2 cellular contexts compared by ENCODE assay signal in genomic region chr10:80686734-80687561, GRCh38.
TF ChIP-seq lines count a peak whose summit lies in the region.

No MANE protein-coding gene starts in this region.

TF ChIP-seq in GM23338, 12 proteins besides CTCF, POLR2A, EP300 and RAD21 (continued from another document):
- TF ChIP-seq REST (IDR thresholded peaks at IDR 0.05; ENCODE audit: unreplicated experiment) (no peak), ETS1 (IDR thresholded peaks at IDR 0.05) (no peak), ZNF331 (CRISPR knock-in tag; IDR thresholded peaks at IDR 0.05; ENCODE audit: low read depth) (no peak), ZNF114 (CRISPR knock-in tag; IDR thresholded peaks at IDR 0.05) (no peak), ZNF462 (CRISPR knock-in tag; IDR thresholded peaks at IDR 0.05) (no peak), EZH2 (IDR thresholded peaks at IDR 0.05; ENCODE audit: low read depth, unreplicated experiment) (no peak), JUNB (IDR thresholded peaks at IDR 0.05; ENCODE audit: unreplicated experiment) (no peak), EZH2phosphoT487 (IDR thresholded peaks at IDR 0.05; ENCODE audit: unreplicated experiment) (no peak), NANOG (IDR thresholded peaks at IDR 0.05; ENCODE audit: borderline replicate concordance) (no peak)
TF ChIP-seq in GM23338: peak in this region for 0.

TF ChIP-seq in WTC11, 78 proteins besides CTCF, POLR2A, EP300 and RAD21 (continued from another document):
- TF ChIP-seq PREB (CRISPR knock-in tag; IDR thresholded peaks at IDR 0.05; ENCODE audit: borderline replicate concordance) (no peak), ATF6 (CRISPR knock-in tag; IDR thresholded peaks at IDR 0.05) (no peak), SMAD3 (CRISPR knock-in tag; IDR thresholded peaks at IDR 0.05; ENCODE audit: borderline replicate concordance) (no peak), MLX (CRISPR knock-in tag; IDR thresholded peaks at IDR 0.05) (no peak), TEAD4 (CRISPR knock-in tag; IDR thresholded peaks at IDR 0.05) (no peak), GRHL2 (CRISPR knock-in tag; IDR thresholded peaks at IDR 0.05; ENCODE audit: insufficient replicate concordance, severe bottlenecking) (no peak), E2F5 (CRISPR knock-in tag; IDR thresholded peaks at IDR 0.05) (no peak)
